10 cellular contexts compared by ENCODE assay signal in genomic region chr9:78004478-78005229, GRCh38. TPM values are rescaled to one million over a fixed set of nuclear protein-coding genes. Genes with fewer than 3 reads are reported as not detected.
A peak's percentile ranks its signal among the peaks of the same experiment; 100 is the strongest.
DNase-seq lines count a peak whose midpoint lies in the region; ATAC-seq and TF ChIP-seq lines count a peak whose summit lies in the region.
"Had no signal": no experiment of that assay in that cellular context is flagged by ENCODE, and none has a peak within 500 bp of the region (broad histone marks: within the 10 kb centered on the region; RNA-seq: fewer than 3 reads in every experiment).

No MANE protein-coding gene starts in this region.

- intact Hi-C loops in left ventricle myocardium inferior (cut with micrococcal nuclease) (no loop called here), left cardiac atrium (cut with DNase I) (no loop called here), ascending aorta (cut with DNase I) (no loop called here)

- POLR2A ChIA-PET in RWPE1 (lab: Yijun Ruan, JAX; ENCODE audit: low non-redundant PET), result no interaction called here

- no peak overlapping the region for H3K4me3 ChIP-seq in left ventricle myocardium inferior
- H3K4me3 ChIP-seq in foreskin fibroblast (ENCODE audit: low read depth in 1 of 2, low read length in 2 of 2), result no peak overlapping the region
- no peak overlapping the region for H3K4me3 ChIP-seq in ascending aorta

- CTCF ChIA-PET in RWPE1 (lab: Yijun Ruan, JAX), result interaction anchor here (0.6 to 1.4 kb wide), 5 partner anchors 10 to 53 kb away, joined by 3 to 8 read pairs (median 4); no protein-coding TSS in a partner anchor

- no peak for DNase-seq in left ventricle myocardium inferior
- DNase-seq in left cardiac atrium, result no peak
- no peak for DNase-seq in RWPE1 (ENCODE audit: low spot score)
- no peak for DNase-seq in foreskin fibroblast
- DNase-seq in stimulated activated CD4-positive, alpha-beta T cell treated with anti-CD3 and anti-CD28 coated beads, Interleukin-12 subunit alpha, Interleukin-12 subunit beta, amount 100 ng/mL, for 4 hours, result no peak
- DNase-seq in ascending aorta (ENCODE audit: low spot score in 2 of 2), result no peak
- DNase-seq in NCI-H446 (lab: John Stamatoyannopoulos, UW), result no peak
- DNase-seq: activated CD4-positive, alpha-beta T cell treated with anti-CD3 and anti-CD28 coated beads, Interleukin-2, amount 50 U/mL, for 4 hours; NCI-H510A treated with DMSO at 0.1 percent for 48 hours had no signal

- no peaks in the 10 kb centered on the region for H3K36me3 ChIP-seq in left ventricle myocardium inferior
- no peaks in the 10 kb centered on the region for H3K36me3 ChIP-seq in ascending aorta

- TF ChIP-seq CTCF in left ventricle myocardium inferior (IDR thresholded peaks at IDR 0.05; ENCODE audit: borderline replicate concordance) (peak; percentile 26), RWPE1 (conservative IDR thresholded peaks at IDR 0.05; ENCODE audit: low read depth) (peak; percentile 10; the same call in 1 of the 2 replicates), foreskin fibroblast (IDR thresholded peaks at IDR 0.05; ENCODE audit: low read depth, low read length) (peak; percentile 26), ascending aorta (IDR thresholded peaks at IDR 0.05) (no peak)

- H3K27me3 ChIP-seq in left ventricle myocardium inferior (ENCODE audit: low read depth) (no peaks in the 10 kb centered on the region), ascending aorta (no peaks in the 10 kb centered on the region)

- H3K27ac ChIP-seq in left ventricle myocardium inferior (replicated peaks), result no peak overlapping the region
- no peak overlapping the region for H3K27ac ChIP-seq in RWPE1
- no peak overlapping the region for H3K27ac ChIP-seq in ascending aorta

- no peaks in the 10 kb centered on the region for H3K9me3 ChIP-seq in left ventricle myocardium inferior (replicated peaks)
- H3K9me3 ChIP-seq in ascending aorta, result no peaks in the 10 kb centered on the region

- ATAC-seq in left cardiac atrium (no peak), GM19452 (IDR thresholded peaks at IDR 0.05; ENCODE audit: unreplicated experiment) (no peak)

- peaks cover 39% of the 10 kb centered on the region for H3K4me1 ChIP-seq in left ventricle myocardium inferior
- peaks cover 6 to 20% of the 10 kb centered on the region in 2 donors for H3K4me1 ChIP-seq in ascending aorta

RNA-seq across cellular contexts. Expression of gene GNAQ, which starts 27.0 kb away (rescaled TPM):
- total RNA-seq in left ventricle myocardium inferior (15.2 TPM), left cardiac atrium (10 to 100 TPM; 20.9 to 27.8 TPM), ascending aorta (29.2 TPM)

Comparison
In these comparisons a context has a peak if more than half of its experiments do, and no peak if none do; other contexts are left out.
1. CTCF ChIP-seq: peak in left ventricle myocardium inferior (single experiment), RWPE1 (single experiment) and foreskin fibroblast (single experiment); none in ascending aorta (0 of 3).